Comparison of ENCODE assay signal across 13 cellular contexts in genomic region chr16:82280867-82281266, GRCh38.
DNase-seq lines count a peak whose midpoint lies in the region; ATAC-seq and TF ChIP-seq lines count a peak whose summit lies in the region.
"Had no signal": no experiment of that assay in that cellular context is flagged by ENCODE, and none has a peak within 500 bp of the region (broad histone marks: within the 10 kb centered on the region; RNA-seq: fewer than 3 reads in every experiment).

No MANE protein-coding gene starts in this region.

- ATAC-seq in GM21723 (IDR thresholded peaks at IDR 0.05; ENCODE audit: unreplicated experiment), result peak; percentile 48
- ATAC-seq: CD8-positive, alpha-beta T cell had no signal

- CTCF ChIA-PET in OCI-LY7 (lab: Charles Lee; ENCODE audit: unreplicated experiment), result no interaction called here

- H3K4me1 ChIP-seq in OCI-LY7 (ENCODE audit: insufficient read depth, low read length, poor library complexity, severe bottlenecking) (no peaks in the 10 kb centered on the region), skeletal muscle tissue (ENCODE audit: control insufficient read depth in 3 of 3, insufficient read depth in 3 of 3, low read length in 3 of 3) (peaks cover 10 to 23% (median 13%) of the 10 kb centered on the region in 3 donors), colonic mucosa (no peaks in the 10 kb centered on the region), tibial nerve (peaks cover 0 to 7% (median 0%) of the 10 kb centered on the region in 4 donors)
- H3K4me1 ChIP-seq: HAP-1, SJSA1 had no signal

- H3K4me3 ChIP-seq in OCI-LY7 (ENCODE audit: low read depth, low read length, poor library complexity, severe bottlenecking) (no peak overlapping the region), skeletal muscle tissue (ENCODE audit: low read length in 3 of 3) (no peak overlapping the region), colonic mucosa (no peak overlapping the region), tibial nerve (no peak overlapping the region)
- H3K4me3 ChIP-seq: HAP-1, SJSA1 had no signal

- no peaks in the 10 kb centered on the region for H4K20me1 ChIP-seq in OCI-LY7 (ENCODE audit: insufficient read depth, low read length)

- peak; percentile 10 for DNase-seq in GM19238 (ENCODE audit: insufficient read length, low spot score)
- peak; percentile 30 for DNase-seq in OCI-LY7 (ENCODE audit: low spot score)
- no peak for DNase-seq in colonic mucosa
- DNase-seq in tibial nerve (ENCODE audit: low spot score in 2 of 2), result no peak
- no peak for DNase-seq in NCI-H1694 (lab: John Stamatoyannopoulos, UW)
- DNase-seq: CD8-positive, alpha-beta T cell; NCI-H1092 treated with DMSO at 0.1 percent for 48 hours; NCI-H1694 treated with DMSO at 0.1 percent for 48 hours; NCI-H748 treated with DMSO at 0.1 percent for 48 hours had no signal

- WGBS in tibial nerve, 2 donors, result 75 to 86% methylated on average over 1 of the region's 1 CpG

- BruUV-seq in OCI-LY7 (replicated peaks; lab: Mats Ljungman, UMichigan), result no TSS peak

- TF ChIP-seq EP300 in tibial nerve (IDR thresholded peaks at IDR 0.05), result no peak

- H3K9me3 ChIP-seq in OCI-LY7 (ENCODE audit: low read length) (no peaks in the 10 kb centered on the region), skeletal muscle tissue (ENCODE audit: control insufficient read depth in 3 of 3, low read length in 3 of 3) (peaks cover 0 to 3% (median 0%) of the 10 kb centered on the region in 3 donors), colonic mucosa (no peaks in the 10 kb centered on the region), tibial nerve (no peaks in the 10 kb centered on the region)
- H3K9me3 ChIP-seq: HAP-1, SJSA1 had no signal

- H3K27ac ChIP-seq in OCI-LY7 (ENCODE audit: low read depth, low read length, poor library complexity, severe bottlenecking) (no peak overlapping the region), skeletal muscle tissue (ENCODE audit: low read depth, low read length) (peak overlapping the region; percentile 49), colonic mucosa (no peak overlapping the region), tibial nerve (no peak overlapping the region)
- H3K27ac ChIP-seq: SJSA1 had no signal

- intact Hi-C loops in OCI-LY7 (cut with micrococcal nuclease; ENCODE audit: unreplicated experiment) (no loop called here), colonic mucosa (cut with DNase I) (no loop called here)

- H3K4me2 ChIP-seq in OCI-LY7 (ENCODE audit: low read length), result no peak overlapping the region

- POLR2A ChIA-PET in OCI-LY7 (lab: Charles Lee), result no interaction called here

- H3K27me3 ChIP-seq in skeletal muscle tissue (ENCODE audit: control insufficient read depth in 3 of 3, insufficient read depth in 3 of 3, low read length in 3 of 3), result no peaks in the 10 kb centered on the region
- H3K27me3 ChIP-seq in colonic mucosa, result no peaks in the 10 kb centered on the region
- no peaks in the 10 kb centered on the region for H3K27me3 ChIP-seq in tibial nerve

- H3K79me2 ChIP-seq in OCI-LY7 (ENCODE audit: insufficient read depth, low read depth, low read length), result no peaks in the 10 kb centered on the region

- H3K9me2 ChIP-seq in OCI-LY7 (ENCODE audit: insufficient read depth, low read length), result no peaks in the 10 kb centered on the region

- no peak for TF ChIP-seq POLR2A in tibial nerve (IDR thresholded peaks at IDR 0.05)

- H3K9ac ChIP-seq in skeletal muscle tissue (ENCODE audit: low read depth in 1 of 3, low read length in 3 of 3), result no peak overlapping the region
- H3K9ac ChIP-seq in colonic mucosa (ENCODE audit: low read depth in 2 of 2, low read length in 2 of 2), result no peak overlapping the region

- H3K36me3 ChIP-seq in OCI-LY7 (ENCODE audit: insufficient read depth, low read length), result no peaks in the 10 kb centered on the region
- no peaks in the 10 kb centered on the region for H3K36me3 ChIP-seq in skeletal muscle tissue (ENCODE audit: control insufficient read depth in 3 of 3, insufficient read depth in 3 of 3, low read length in 3 of 3)
- no peaks in the 10 kb centered on the region for H3K36me3 ChIP-seq in colonic mucosa
- no peaks in the 10 kb centered on the region for H3K36me3 ChIP-seq in tibial nerve
- H3K36me3 ChIP-seq: HAP-1, SJSA1 had no signal

- H2AFZ ChIP-seq in OCI-LY7 (ENCODE audit: low read length), result no peak overlapping the region

- TF ChIP-seq CTCF in OCI-LY7 (conservative IDR thresholded peaks at IDR 0.05; ENCODE audit: low read length), result no peak
- no peak for TF ChIP-seq CTCF in colonic mucosa (IDR thresholded peaks at IDR 0.05)
- TF ChIP-seq CTCF in tibial nerve (IDR thresholded peaks at IDR 0.05), result no peak

Comparison
In these comparisons a context has a peak if more than half of its experiments do, and no peak if none do; other contexts are left out.
1. DNase-seq: peak in GM19238 (single experiment) and OCI-LY7 (single experiment); none in colonic mucosa (single experiment), tibial nerve (0 of 2) and NCI-H1694 (single experiment).